ENCODE assay signal across 14 cellular contexts in the genomic region with DNA sequence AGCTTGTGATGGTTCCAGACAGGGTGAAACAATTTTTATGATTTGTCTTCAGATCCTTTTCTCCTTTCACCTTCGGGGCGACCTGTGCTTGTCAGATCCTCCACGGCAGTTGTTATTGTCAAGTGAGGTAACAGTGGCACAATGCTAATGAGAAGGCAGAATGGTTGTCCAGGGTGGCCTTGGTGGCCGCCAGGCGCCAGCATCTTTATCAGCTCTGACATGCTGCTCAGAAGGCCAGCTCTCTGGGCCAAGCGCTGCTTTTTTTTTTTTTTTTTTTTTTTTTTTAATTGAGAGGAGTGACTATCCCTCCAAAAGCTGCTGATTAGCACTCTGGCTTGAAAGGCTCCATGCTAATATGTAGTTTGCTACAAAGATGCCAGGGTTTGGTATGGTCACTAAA.
"Had no signal": no experiment of that assay in that cellular context is flagged by ENCODE, and none has a peak within 500 bp of the region (broad histone marks: within the 10 kb centered on the region; RNA-seq: fewer than 3 reads in every experiment).

No MANE protein-coding gene starts in this region.

- H3K9me3 Mint-ChIP-seq: activated naive CD4-positive, alpha-beta T cell treated with anti-CD3 and anti-CD28 coated beads, Interleukin-2, amount 10 ng/mL, durations not matched to agents 7 days and 5 days; activated T-helper 2 cell treated with anti-CD3 and anti-CD28 coated beads, Interferon-gamma antibody, Interleukin-2, Interleukin-4, amounts not matched to agents 10 μg/mL and 5 μg/mL and 100 μg/mL, durations not matched to agents 14 hours and 24 hours and 36 hours; central memory CD8-positive, alpha-beta T cell; naive thymus-derived CD4-positive, alpha-beta T cell had no signal

- H3K4me3 Mint-ChIP-seq: activated naive CD4-positive, alpha-beta T cell treated with anti-CD3 and anti-CD28 coated beads, Interleukin-2, amount 10 ng/mL, durations not matched to agents 7 days and 5 days; central memory CD8-positive, alpha-beta T cell; naive thymus-derived CD4-positive, alpha-beta T cell had no signal

- H3K4me3 ChIP-seq: gastrocnemius medialis, skin epidermis, tibial artery, vagina had no signal

- H3K36me3 Mint-ChIP-seq: activated naive CD4-positive, alpha-beta T cell treated with anti-CD3 and anti-CD28 coated beads, Interleukin-2, amount 10 ng/mL, durations not matched to agents 7 days and 5 days; naive thymus-derived CD4-positive, alpha-beta T cell had no signal

- H3K27me3 Mint-ChIP-seq: activated naive CD4-positive, alpha-beta T cell treated with anti-CD3 and anti-CD28 coated beads, Interleukin-2, amount 10 ng/mL, durations not matched to agents 7 days and 5 days; central memory CD8-positive, alpha-beta T cell; naive thymus-derived CD4-positive, alpha-beta T cell had no signal

- FAIRE-seq: kidney had no signal

- H3K27ac ChIP-seq: gastrocnemius medialis, skin epidermis, tibial artery, vagina, WERI-Rb-1 had no signal

- DNase-seq: activated CD4-positive, alpha-beta T cell treated with anti-CD3 and anti-CD28 coated beads for 48 hours; activated naive CD4-positive, alpha-beta T cell treated with anti-CD3 and anti-CD28 coated beads, Interleukin-2, amount 10 ng/mL, durations not matched to agents 7 days and 5 days; effector memory CD4-positive, alpha-beta T cell; gastrocnemius medialis; kidney; midbrain; naive thymus-derived CD4-positive, alpha-beta T cell; SW 1271; tibial artery; WERI-Rb-1 had no signal

- ATAC-seq: gastrocnemius medialis; naive thymus-derived CD4-positive, alpha-beta T cell had no signal

- H3K27me3 ChIP-seq: gastrocnemius medialis, tibial artery, vagina had no signal

- H3K36me3 ChIP-seq: gastrocnemius medialis, tibial artery, vagina, WERI-Rb-1 had no signal

- H3K27ac Mint-ChIP-seq: activated naive CD4-positive, alpha-beta T cell treated with anti-CD3 and anti-CD28 coated beads, Interleukin-2, amount 10 ng/mL, durations not matched to agents 7 days and 5 days; activated T-helper 2 cell treated with anti-CD3 and anti-CD28 coated beads, Interferon-gamma antibody, Interleukin-2, Interleukin-4, amounts not matched to agents 10 μg/mL and 5 μg/mL and 100 μg/mL, durations not matched to agents 14 hours and 24 hours and 36 hours had no signal

- H3K9me3 ChIP-seq: gastrocnemius medialis, tibial artery, vagina had no signal
